ENCODE assay signal across 27 cellular contexts in genomic region chr7:36310897-36311296, GRCh38.
"Had no signal": no experiment of that assay in that cellular context is flagged by ENCODE, and none has a peak within 500 bp of the region (broad histone marks: within the 10 kb centered on the region; RNA-seq: fewer than 3 reads in every experiment).

No MANE protein-coding gene starts in this region.

- H3K4me2 ChIP-seq: KMS-11 had no signal

- H3K27me3 ChIP-seq: MG63 had no signal

- H3K9ac ChIP-seq: KMS-11 had no signal

- H3K36me3 ChIP-seq: MG63 had no signal

- H3K4me3 Mint-ChIP-seq: activated CD4-positive, alpha-beta memory T cell treated with anti-CD3 and anti-CD28 coated beads for 36 hours; activated CD4-positive, alpha-beta T cell treated with anti-CD3 and anti-CD28 coated beads, Interleukin-2, amount 10 ng/mL, durations not matched to agents 7 days and 5 days; activated naive CD4-positive, alpha-beta T cell treated with anti-CD3 and anti-CD28 coated beads for 36 hours; activated naive CD8-positive, alpha-beta T cell; activated T-cell treated with anti-CD3 and anti-CD28 coated beads, Interleukin-2, amount 50 U/mL, for 24 hours; activated T-helper 1 cell treated with anti-CD3 and anti-CD28 coated beads, Interleukin-12 subunit alpha, Interleukin-12 subunit beta, Interleukin-2, Interleukin-4 antibody, amounts not matched to agents 30 ng/mL and 10 ng/mL and 1 ng/mL, durations not matched to agents 14 hours and 24 hours and 36 hours; brain had no signal

- H3K4me3 ChIP-seq: MG63, SK-N-MC had no signal

- H3K9me3 ChIP-seq: MG63 had no signal

- H3K9me3 Mint-ChIP-seq: activated CD4-positive, alpha-beta memory T cell treated with anti-CD3 and anti-CD28 coated beads for 36 hours; activated CD4-positive, alpha-beta T cell treated with anti-CD3 and anti-CD28 coated beads, Interleukin-2, amount 10 ng/mL, durations not matched to agents 7 days and 5 days; activated naive CD4-positive, alpha-beta T cell treated with anti-CD3 and anti-CD28 coated beads for 36 hours; activated T-cell treated with anti-CD3 and anti-CD28 coated beads, Interleukin-2, amount 50 U/mL, for 24 hours; activated T-helper 1 cell treated with anti-CD3 and anti-CD28 coated beads, Interleukin-12 subunit alpha, Interleukin-12 subunit beta, Interleukin-2, Interleukin-4 antibody, amounts not matched to agents 30 ng/mL and 10 ng/mL and 1 ng/mL, durations not matched to agents 14 hours and 24 hours and 36 hours; brain had no signal

- H3K27ac Mint-ChIP-seq: activated CD4-positive, alpha-beta memory T cell treated with anti-CD3 and anti-CD28 coated beads for 36 hours; activated CD4-positive, alpha-beta T cell treated with anti-CD3 and anti-CD28 coated beads, Interleukin-2, amount 10 ng/mL, durations not matched to agents 7 days and 5 days; activated naive CD4-positive, alpha-beta T cell treated with anti-CD3 and anti-CD28 coated beads for 36 hours; activated naive CD8-positive, alpha-beta T cell; activated T-cell treated with anti-CD3 and anti-CD28 coated beads, Interleukin-2, amount 50 U/mL, for 24 hours; activated T-helper 1 cell treated with anti-CD3 and anti-CD28 coated beads, Interleukin-12 subunit alpha, Interleukin-12 subunit beta, Interleukin-2, Interleukin-4 antibody, amounts not matched to agents 30 ng/mL and 10 ng/mL and 1 ng/mL, durations not matched to agents 14 hours and 24 hours and 36 hours; brain had no signal

- H3K27ac ChIP-seq: KMS-11, SK-N-MC, VCaP had no signal

- DNase-seq: activated CD4-positive, alpha-beta memory T cell treated with anti-CD3 and anti-CD28 coated beads for 36 hours; activated CD4-positive, alpha-beta T cell treated with anti-CD3 and anti-CD28 coated beads, Interleukin-2, amount 10 ng/mL, durations not matched to agents 7 days and 5 days; activated CD4-positive, CD25-positive, alpha-beta regulatory T cell; activated gamma-delta T cell; activated naive CD4-positive, alpha-beta T cell treated with anti-CD3 and anti-CD28 coated beads for 36 hours; activated T-cell treated with anti-CD3 and anti-CD28 coated beads, Interleukin-2, amount 50 U/mL, for 24 hours; amygdala; MG63; MV-4-11; NCI-H1105; NCI-H1436; NCI-H1694 treated with DMSO at 0.1 percent for 48 hours; NCI-H2029 treated with DMSO at 0.1 percent for 48 hours; NCI-H510A treated with DMSO at 0.1 percent for 48 hours; NCI-H69; NK-92 treated with Interleukin-12 subunit alpha and Interleukin-12 subunit beta, amount 100 ng/mL, for 24 hours; OCI-M1; RPMI8226; T-helper 1 cell had no signal

- ATAC-seq: Panc1, Right ventricle myocardium inferior had no signal

- H3K27me3 Mint-ChIP-seq: activated CD4-positive, alpha-beta memory T cell treated with anti-CD3 and anti-CD28 coated beads for 36 hours; activated CD4-positive, alpha-beta T cell treated with anti-CD3 and anti-CD28 coated beads, Interleukin-2, amount 10 ng/mL, durations not matched to agents 7 days and 5 days; activated naive CD8-positive, alpha-beta T cell; activated T-cell treated with anti-CD3 and anti-CD28 coated beads, Interleukin-2, amount 50 U/mL, for 24 hours had no signal

- H3K36me3 Mint-ChIP-seq: activated CD4-positive, alpha-beta memory T cell treated with anti-CD3 and anti-CD28 coated beads for 36 hours; activated naive CD8-positive, alpha-beta T cell; brain had no signal
